ENCODE assay signal across 8 cellular contexts in genomic region chr9:128160603-128160987, GRCh38. TPM values are rescaled to one million over a fixed set of nuclear protein-coding genes. Genes with fewer than 3 reads are reported as not detected.
DNase-seq lines count a peak whose midpoint lies in the region; ATAC-seq and TF ChIP-seq lines count a peak whose summit lies in the region.

No MANE protein-coding gene starts in this region.

- H3K27me3 Mint-ChIP-seq in brain, result peaks cover 2% of the 10 kb centered on the region

- ATAC-seq in HG02678 (IDR thresholded peaks at IDR 0.05; ENCODE audit: unreplicated experiment), result peak; percentile 7

- H3K27ac Mint-ChIP-seq in brain, result peak overlapping the region in 1 of 5 experiments; percentile 43

- no peaks in the 10 kb centered on the region for H3K36me3 ChIP-seq in ES-I3 (ENCODE audit: insufficient read depth, low read length)

- DNase-seq in T-helper 1 cell (peak in 3 of 5 donors; percentile 10 to 46 (median 17)), left kidney (ENCODE audit: low read depth, low spot score) (peak; percentile 46), MV-4-11 (lab: John Stamatoyannopoulos, UW) (no peak), NCI-H1694 treated with DMSO at 0.1 percent for 48 hours (lab: John Stamatoyannopoulos, UW) (no peak)
- peak in 2 of 3 donors; percentile 13 to 48 for DNase-seq in stimulated activated CD4-positive, alpha-beta T cell treated with anti-CD3 and anti-CD28 coated beads, TNF-alpha, amount 100 ng/mL, for 1 hour (ENCODE audit: low read depth in 3 of 3, low spot score in 1 of 3)

- H3K4me1 ChIP-seq in ES-I3 (ENCODE audit: insufficient read depth, low read length), result 0 out of 2 replicates have a peak, but pooled peaks cover 3% of the 10 kb centered on the region

- peaks cover 19% of the 10 kb centered on the region for H3K4me1 Mint-ChIP-seq in brain

- H3K4me3 Mint-ChIP-seq in brain, result peak overlapping the region; percentile 81 to 88 (median 83)

- H3K36me3 Mint-ChIP-seq in brain, result peaks cover 26% of the 10 kb centered on the region

- no peaks in the 10 kb centered on the region for H3K9me3 Mint-ChIP-seq in brain

- H3K9me3 ChIP-seq in ES-I3 (ENCODE audit: control insufficient read depth, insufficient read depth, low read length), result no peaks in the 10 kb centered on the region

- no peak for TF ChIP-seq CTCF in brain (conservative IDR thresholded peaks at IDR 0.05)

- H3K9ac ChIP-seq in ES-I3 (ENCODE audit: low read depth, low read length), result peak overlapping the region; percentile 87

RNA-seq across cellular contexts. Expression of gene BBLN, which starts 0.5 kb away (rescaled TPM):
- 404 TPM for polyA plus RNA-seq in brain (ENCODE audit: insufficient read depth, low read depth, low replicate concordance)

RNA-seq across cellular contexts. Expression of gene LCN2, which starts 11.3 kb away (rescaled TPM):
- polyA plus RNA-seq in brain (ENCODE audit: insufficient read depth, low read depth, low replicate concordance), result not detected

RNA-seq across cellular contexts. Expression of gene CIZ1, which starts 30.8 kb away (rescaled TPM):
- 167 TPM for polyA plus RNA-seq in brain (ENCODE audit: insufficient read depth, low read depth, low replicate concordance)

RNA-seq across cellular contexts. Expression of gene PTGES2, which starts 33.1 kb away (rescaled TPM):
- 115 TPM for polyA plus RNA-seq in brain (ENCODE audit: insufficient read depth, low read depth, low replicate concordance)

RNA-seq across cellular contexts. Expression of gene DNM1, which starts 42.6 kb away (rescaled TPM):
- 191 TPM for polyA plus RNA-seq in brain (ENCODE audit: insufficient read depth, low read depth, low replicate concordance)

Comparison
In these comparisons a context has a peak if more than half of its experiments do, and no peak if none do; other contexts are left out.
1. DNase-seq: peak in T-helper 1 cell (3 of 5), left kidney (single experiment) and stimulated activated CD4-positive, alpha-beta T cell treated with anti-CD3 and anti-CD28 coated beads, TNF-alpha, amount 100 ng/mL, for 1 hour (2 of 3); none in MV-4-11 (single experiment) and NCI-H1694 treated with DMSO at 0.1 percent for 48 hours (single experiment).